In genomic region chr3:119779731-119780383, GRCh38 we compare ENCODE assay signal across 16 cellular contexts. TPM values are rescaled to one million over a fixed set of nuclear protein-coding genes. Genes with fewer than 3 reads are reported as not detected.
A peak's percentile ranks its signal among the peaks of the same experiment; 100 is the strongest.
DNase-seq lines count a peak whose midpoint lies in the region; ATAC-seq lines count a peak whose summit lies in the region.
"Had no signal": no experiment of that assay in that cellular context is flagged by ENCODE, and none has a peak within 500 bp of the region (broad histone marks: within the 10 kb centered on the region; RNA-seq: fewer than 3 reads in every experiment).

No MANE protein-coding gene starts in this region.

- DNase-seq in effector memory CD8-positive, alpha-beta T cell = no peak
- DNase-seq in T-helper 1 cell = no peak
- no peak for DNase-seq in midbrain (lab: John Stamatoyannopoulos, UW)
- DNase-seq in T-cell = no peak
- DNase-seq: activated CD4-positive, alpha-beta T cell treated with anti-CD3 and anti-CD28 coated beads for 1 hour; activated gamma-delta T cell treated with Interleukin-2 at 50 U/mL for 16 hours; left ventricle myocardium inferior; NCI-H2171 treated with DMSO at 0.1 percent for 48 hours; SIG-M5; stimulated activated CD4-positive, alpha-beta T cell treated with anti-CD3 and anti-CD28 coated beads, Interleukin-2, amount 100 ng/mL, for 48 hours had no signal

- no peaks in the 10 kb centered on the region for H3K27me3 Mint-ChIP-seq in effector memory CD8-positive, alpha-beta T cell
- no peaks in the 10 kb centered on the region for H3K27me3 Mint-ChIP-seq in T-cell

- H3K4me1 Mint-ChIP-seq in effector memory CD8-positive, alpha-beta T cell (ENCODE audit: low read depth in 2 of 2) = no peaks in the 10 kb centered on the region
- H3K4me1 Mint-ChIP-seq in T-cell = peaks cover 10 to 11% (median 11%) of the 10 kb centered on the region in 3 donors

- POLR2A ChIA-PET in T-cell (lab: Charles Lee) = interaction anchor here in 1 of 2 donors (0.6 kb wide), 1 partner anchor 1037 kb away, joined by 3 read pairs; no protein-coding TSS in a partner anchor

- H3K9me3 Mint-ChIP-seq in effector memory CD8-positive, alpha-beta T cell = peaks cover 3 to 7% of the 10 kb centered on the region in 2 donors
- H3K9me3 Mint-ChIP-seq in T-cell = peaks cover 7 to 15% (median 9%) of the 10 kb centered on the region in 3 donors

- H3K36me3 Mint-ChIP-seq in effector memory CD8-positive, alpha-beta T cell (ENCODE audit: insufficient read depth) = no peaks in the 10 kb centered on the region
- peaks cover 2% of the 10 kb centered on the region for H3K36me3 Mint-ChIP-seq in T-cell

- peak; percentile 35 for ATAC-seq in GM18520 (IDR thresholded peaks at IDR 0.05; ENCODE audit: unreplicated experiment)
- ATAC-seq in GM21529 (IDR thresholded peaks at IDR 0.05; ENCODE audit: unreplicated experiment) = peak; percentile 67
- peak; percentile 91 for ATAC-seq in HG03354 (IDR thresholded peaks at IDR 0.05; ENCODE audit: poor library complexity, severe bottlenecking, unreplicated experiment)
- ATAC-seq in effector memory CD8-positive, alpha-beta T cell (replicated peaks) = no peak
- no peak for ATAC-seq in esophagus mucosa
- ATAC-seq in T-cell (replicated peaks in 1 of 4) = no peak

- H3K4me3 Mint-ChIP-seq in effector memory CD8-positive, alpha-beta T cell = no peak overlapping the region
- H3K4me3 Mint-ChIP-seq in T-cell = no peak overlapping the region

- CTCF ChIA-PET in T-cell (lab: Charles Lee) = no interaction called here

- peak overlapping the region; percentile 5 to 83 for H3K27ac Mint-ChIP-seq in effector memory CD8-positive, alpha-beta T cell
- H3K27ac Mint-ChIP-seq in T-cell = peak overlapping the region in 1 of 2 donors; percentile 68

RNA-seq across cellular contexts. Expression of gene NR1I2, which starts 2.0 kb away (rescaled TPM):
- total RNA-seq in esophagus mucosa (not detected), T-cell (under 1 TPM; 0.21 to 0.61 (median 0.39) TPM)
- total RNA-seq: H4, left ventricle myocardium inferior, osteocyte had no signal

Comparison
In these comparisons a context has a peak if more than half of its experiments do, and no peak if none do; other contexts are left out.
1. ATAC-seq: peak in GM18520 (single experiment), GM21529 (single experiment) and HG03354 (single experiment); none in effector memory CD8-positive, alpha-beta T cell (single experiment), esophagus mucosa (single experiment) and T-cell (0 of 4).